In genomic region chr9:81841326-81841725, GRCh38 we compare ENCODE assay signal across 2 cellular contexts.
TF ChIP-seq lines count a peak whose summit lies in the region.

No MANE protein-coding gene starts in this region.

TF ChIP-seq in HepG2, 621 proteins besides CTCF, POLR2A, EP300 and RAD21:
- TF ChIP-seq FOXO4 (CRISPR knock-in tag; conservative IDR thresholded peaks at IDR 0.05) = no peak
- no peak for TF ChIP-seq ZNF142 (CRISPR knock-in tag; IDR thresholded peaks at IDR 0.05)
- TF ChIP-seq BCL6 (CRISPR knock-in tag; IDR thresholded peaks at IDR 0.05) = no peak
- no peak for TF ChIP-seq ZNF891 (CRISPR knock-in tag; IDR thresholded peaks at IDR 0.05)
- TF ChIP-seq ZBED4 (CRISPR knock-in tag; IDR thresholded peaks at IDR 0.05; ENCODE audit: borderline replicate concordance) = no peak
- no peak for TF ChIP-seq PHF21A (CRISPR knock-in tag; IDR thresholded peaks at IDR 0.05)
- TF ChIP-seq ZNF354B (CRISPR knock-in tag; IDR thresholded peaks at IDR 0.05) = no peak
- no peak for TF ChIP-seq MTA1 (CRISPR knock-in tag; IDR thresholded peaks at IDR 0.05; ENCODE audit: borderline replicate concordance)
- TF ChIP-seq ZMYM2 (CRISPR knock-in tag; IDR thresholded peaks at IDR 0.05) = no peak
- no peak for TF ChIP-seq TGIF2 (CRISPR knock-in tag; IDR thresholded peaks at IDR 0.05)
- TF ChIP-seq CBFB (CRISPR knock-in tag; IDR thresholded peaks at IDR 0.05) = no peak
- no peak for TF ChIP-seq GPBP1L1 (CRISPR knock-in tag; IDR thresholded peaks at IDR 0.05)

TF ChIP-seq in H1, 55 proteins besides CTCF, POLR2A, EP300 and RAD21:
- TF ChIP-seq BACH1 (IDR thresholded peaks at IDR 0.05; ENCODE audit: low read length) (no peak), EZH2 (IDR thresholded peaks at IDR 0.05; ENCODE audit: low read depth, low read length, severe bottlenecking) (no peak), CHD1 (IDR thresholded peaks at IDR 0.05; ENCODE audit: low read depth, low read length) (no peak), RBBP5 (IDR thresholded peaks at IDR 0.05; ENCODE audit: borderline replicate concordance, low read depth, low read length) (no peak), NRF1 (IDR thresholded peaks at IDR 0.05; ENCODE audit: low read depth, low read length) (no peak), BCL11A (IDR thresholded peaks at IDR 0.05; ENCODE audit: low read depth in 2 of 2, low read length in 2 of 2) (no peak), TAF1 (IDR thresholded peaks at IDR 0.05; ENCODE audit: low read depth, low read length) (no peak), SIX5 (IDR thresholded peaks at IDR 0.05; ENCODE audit: low read depth, low read length) (no peak), KDM1A (IDR thresholded peaks at IDR 0.05; ENCODE audit: borderline replicate concordance, low read length) (no peak), HDAC6 (IDR thresholded peaks at IDR 0.05; ENCODE audit: low read depth, low read length) (no peak), ZNF274 (IDR thresholded peaks at IDR 0.05; ENCODE audit: borderline replicate concordance, extremely low read depth, low read length) (no peak), ASH2L (IDR thresholded peaks at IDR 0.05; ENCODE audit: low read length) (no peak), JUN (IDR thresholded peaks at IDR 0.05; ENCODE audit: low read depth, low read length) (no peak), SP4 (IDR thresholded peaks at IDR 0.05; ENCODE audit: low read length) (no peak), ATF3 (IDR thresholded peaks at IDR 0.05; ENCODE audit: insufficient read depth, low read depth, low read length) (no peak), POLR2AphosphoS5 (IDR thresholded peaks at IDR 0.05; ENCODE audit: low read depth, low read length) (no peak)
